In the genomic region with DNA sequence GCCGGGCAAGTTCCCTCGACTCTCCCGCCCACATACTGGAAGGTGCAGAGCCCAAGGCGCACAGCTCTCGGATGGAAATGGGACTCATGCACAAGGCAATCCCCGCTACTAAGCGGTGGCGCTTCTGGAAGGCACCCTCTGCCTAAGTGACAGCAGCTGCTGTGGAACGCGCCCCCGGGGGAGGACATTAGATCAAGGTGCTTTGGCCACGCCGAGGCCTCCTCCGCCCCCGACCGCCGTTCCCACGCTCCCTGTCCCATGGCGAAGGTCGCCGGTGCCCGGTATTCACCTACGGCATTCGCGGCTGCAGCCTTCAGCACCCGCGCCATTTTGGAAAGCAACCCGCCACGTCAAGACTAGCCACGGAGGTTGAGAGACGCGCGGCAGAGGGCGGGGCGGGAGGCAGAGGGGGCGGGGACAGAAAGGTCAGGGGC, we compare ENCODE assay signal across 8 cellular contexts. TPM values are rescaled to one million over a fixed set of nuclear protein-coding genes. Genes with fewer than 3 reads are reported as not detected.
DNase-seq lines count a peak whose midpoint lies in the region; ATAC-seq and FAIRE-seq lines count a peak whose summit lies in the region.

MCEE (minus strand) TSS at position 339 of the 434 bp plus-strand sequence; CDS start at position 329, 10 bp downstream.

- peaks cover 25% of the 10 kb centered on the region for H4K20me1 ChIP-seq in BLaER1

- H3K27me3 Mint-ChIP-seq in activated CD4-positive, alpha-beta T cell treated with anti-CD3 and anti-CD28 coated beads, Interleukin-2, amount 10 ng/mL, durations not matched to agents 7 days and 5 days, result no peaks in the 10 kb centered on the region

- peak; percentile 91 for FAIRE-seq in GM19239 (lab: Jason Lieb, UNC)

- H3K36me3 ChIP-seq in BLaER1, result peaks cover 25% of the 10 kb centered on the region

- H3K27ac Mint-ChIP-seq in activated CD4-positive, alpha-beta T cell treated with anti-CD3 and anti-CD28 coated beads, Interleukin-2, amount 10 ng/mL, durations not matched to agents 7 days and 5 days, result no peak within 1 kb of the TSS

- DNase-seq in GM19239 (ENCODE audit: insufficient read length, low spot score) (peak; percentile 76), NCI-H510A treated with DMSO at 0.1 percent for 48 hours (lab: John Stamatoyannopoulos, UW) (peak; percentile 90), dermis microvascular lymphatic vessel endothelial cell (ENCODE audit: low read depth in 2 of 2) (peak; percentile 66 to 88), medulla oblongata (ENCODE audit: extremely low spot score) (peak; percentile 88)
- DNase-seq in activated CD4-positive, alpha-beta T cell treated with anti-CD3 and anti-CD28 coated beads, Interleukin-2, amount 10 ng/mL, durations not matched to agents 7 days and 5 days, result peak; percentile 91
- DNase-seq in stimulated activated CD8-positive, alpha-beta memory T cell treated with anti-CD3 and anti-CD28 coated beads, Interleukin-12 subunit alpha, Interleukin-12 subunit beta, amount 100 ng/mL, for 24 hours (ENCODE audit: extremely low read depth), result peak; percentile 72

- H3K4me1 ChIP-seq in BLaER1, result peaks cover 37% of the 10 kb centered on the region

- no peaks in the 10 kb centered on the region for H3K27me3 ChIP-seq in BLaER1

- H3K27ac ChIP-seq in BLaER1, result peak within 1 kb of the TSS; percentile 87

- peak; percentile 86 for ATAC-seq in HG03439 (IDR thresholded peaks at IDR 0.05; ENCODE audit: unreplicated experiment)

- peak within 1 kb of the TSS; percentile 94 for H3K4me2 ChIP-seq in BLaER1

- H3K9me3 ChIP-seq in BLaER1, result no peaks in the 10 kb centered on the region

- POLR2A ChIA-PET in activated CD4-positive, alpha-beta T cell treated with anti-CD3 and anti-CD28 coated beads, Interleukin-2, amount 10 ng/mL, durations not matched to agents 7 days and 5 days (lab: Charles Lee), result interaction anchor here (1.1 kb wide), 1 partner anchor 61 kb away, joined by 6 read pairs; the partner anchor contains the start of gene NAGK

- CTCF ChIA-PET in activated CD4-positive, alpha-beta T cell treated with anti-CD3 and anti-CD28 coated beads, Interleukin-2, amount 10 ng/mL, durations not matched to agents 7 days and 5 days (lab: Charles Lee), result interaction anchor here (1.0 kb wide), 2 partner anchors 19 to 37 kb away, joined by 3 read pairs; no protein-coding TSS in a partner anchor

- H3K4me1 Mint-ChIP-seq in activated CD4-positive, alpha-beta T cell treated with anti-CD3 and anti-CD28 coated beads, Interleukin-2, amount 10 ng/mL, durations not matched to agents 7 days and 5 days, result peaks cover 12% of the 10 kb centered on the region

- H3K4me3 ChIP-seq in BLaER1, result peak within 1 kb of the TSS; percentile 84

- peaks cover 9% of the 10 kb centered on the region for H3K36me3 Mint-ChIP-seq in activated CD4-positive, alpha-beta T cell treated with anti-CD3 and anti-CD28 coated beads, Interleukin-2, amount 10 ng/mL, durations not matched to agents 7 days and 5 days (ENCODE audit: low read depth)

- H3K9ac ChIP-seq in BLaER1, result peak within 1 kb of the TSS; percentile 90

- H3K9me3 Mint-ChIP-seq in activated CD4-positive, alpha-beta T cell treated with anti-CD3 and anti-CD28 coated beads, Interleukin-2, amount 10 ng/mL, durations not matched to agents 7 days and 5 days, result no peaks in the 10 kb centered on the region

- no peak within 1 kb of the TSS for H3K4me3 Mint-ChIP-seq in activated CD4-positive, alpha-beta T cell treated with anti-CD3 and anti-CD28 coated beads, Interleukin-2, amount 10 ng/mL, durations not matched to agents 7 days and 5 days

RNA-seq across cellular contexts. Expression of gene MCEE, which starts in this region (rescaled TPM):
- 10 to 100 TPM; 13.5 to 15.3 TPM for total RNA-seq in activated CD4-positive, alpha-beta T cell treated with anti-CD3 and anti-CD28 coated beads, Interleukin-2, amount 10 ng/mL, durations not matched to agents 7 days and 5 days
- 9.8 and 10.9 TPM in 2 replicates for total RNA-seq in dermis microvascular lymphatic vessel endothelial cell

Comparison
In these comparisons a context has a peak if more than half of its experiments do, and no peak if none do; other contexts are left out.
1. Peak in every context shown above with its lines: DNase-seq, ATAC-seq, H3K4me3 ChIP-seq and H3K27ac ChIP-seq.